16 cellular contexts compared by ENCODE assay signal in genomic region chr22:50415426-50415825, GRCh38. TPM values are rescaled to one million over a fixed set of nuclear protein-coding genes. Genes with fewer than 3 reads are reported as not detected.
DNase-seq lines count a peak whose midpoint lies in the region; ATAC-seq, FAIRE-seq and TF ChIP-seq lines count a peak whose summit lies in the region.
"Had no signal": no experiment of that assay in that cellular context is flagged by ENCODE, and none has a peak within 500 bp of the region (broad histone marks: within the 10 kb centered on the region; RNA-seq: fewer than 3 reads in every experiment).

No MANE protein-coding gene starts in this region.

- H3K4me1 Mint-ChIP-seq in neural crest cell = no peaks in the 10 kb centered on the region
- H3K4me1 Mint-ChIP-seq in activated T-helper 17 cell treated with anti-CD3 and anti-CD28 coated beads, Interleukin-2, amount 50 U/mL, for 72 hours = no peaks in the 10 kb centered on the region
- H3K4me1 Mint-ChIP-seq: B cell, H9, IgD-negative memory B cell had no signal

- H4K20me1 ChIP-seq in HCT116 (ENCODE audit: insufficient read depth) = no peaks in the 10 kb centered on the region

- BruUV-seq in HCT116 (replicated peaks; lab: Mats Ljungman, UMichigan) = no TSS peak

- CTCF ChIA-PET in HCT116 (lab: Charles Lee) = interaction anchor here (1.3 to 1.5 kb wide), 3 partner anchors 15 to 110 kb away, joined by 3 to 7 read pairs (median 4); partner anchors contain the start of gene SCO2

- intact Hi-C loops in HCT116 (cut with micrococcal nuclease) = no loop called here

- peak; percentile 63 for ATAC-seq in HCT116
- ATAC-seq in activated T-helper 17 cell treated with anti-CD3 and anti-CD28 coated beads, Interleukin-2, amount 50 U/mL, for 72 hours (replicated peaks) = no peak
- ATAC-seq: CD8-positive, alpha-beta T cell had no signal

- peak; percentile 32; the same call in 1 of the 2 replicates for TF ChIP-seq RAD21 in HCT116 (IDR thresholded peaks at IDR 0.05; ENCODE audit: low read depth)

- no peak overlapping the region for H2AFZ ChIP-seq in HCT116 (ENCODE audit: low read depth, low read length, poor library complexity, severe bottlenecking)

- no peak overlapping the region for H3K4me3 ChIP-seq in HCT116 (replicated peaks in 1 of 2; ENCODE audit: low read depth in 1 of 2, low read length in 2 of 2)
- H3K4me3 ChIP-seq: BLaER1 treated with 17β-estradiol and CSF1 and Interleukin-3, amounts not matched to agents 10 nM and 100 nM had no signal

- no peaks in the 10 kb centered on the region for H3K9me3 Mint-ChIP-seq in neural crest cell
- no peaks in the 10 kb centered on the region for H3K9me3 Mint-ChIP-seq in activated T-helper 17 cell treated with anti-CD3 and anti-CD28 coated beads, Interleukin-2, amount 50 U/mL, for 72 hours
- H3K9me3 Mint-ChIP-seq: CD8-positive, alpha-beta T cell; H9; IgD-negative memory B cell had no signal

- TF ChIP-seq POLR2A in HCT116 (IDR thresholded peaks at IDR 0.05; ENCODE audit: borderline replicate concordance, extremely low read depth, insufficient read depth, insufficient read length) = no peak

- H3K4me2 ChIP-seq in HCT116 (ENCODE audit: low read length) = no peak overlapping the region
- H3K4me2 ChIP-seq: BLaER1 treated with 17β-estradiol and CSF1 and Interleukin-3, amounts not matched to agents 10 nM and 100 nM had no signal

- TF ChIP-seq CTCF in HCT116 (IDR thresholded peaks at IDR 0.05 in 2 of 3, conservative IDR thresholded peaks at IDR 0.05 in 1 of 3; ENCODE audit: borderline replicate concordance in 1 of 3, insufficient read depth in 1 of 3, low read depth in 2 of 3, low read length in 2 of 3) (peak in 2 of 3 experiments; percentile 19 to 23; a peak in 1 of 6 replicates), neural crest cell (conservative IDR thresholded peaks at IDR 0.05) (no peak)

- no peaks in the 10 kb centered on the region for H3K36me3 Mint-ChIP-seq in neural crest cell (ENCODE audit: low read depth)
- H3K36me3 Mint-ChIP-seq in activated T-helper 17 cell treated with anti-CD3 and anti-CD28 coated beads, Interleukin-2, amount 50 U/mL, for 72 hours (ENCODE audit: low read depth) = peaks cover 77% of the 10 kb centered on the region
- H3K36me3 Mint-ChIP-seq: IgD-negative memory B cell had no signal

- no peak for FAIRE-seq in urothelium cell line (lab: Jason Lieb, UNC)
- FAIRE-seq: H1, HTR-8/SVneo had no signal

- H3K27me3 Mint-ChIP-seq in neural crest cell (ENCODE audit: low read depth) = no peaks in the 10 kb centered on the region
- H3K27me3 Mint-ChIP-seq in activated T-helper 17 cell treated with anti-CD3 and anti-CD28 coated beads, Interleukin-2, amount 50 U/mL, for 72 hours = no peaks in the 10 kb centered on the region
- H3K27me3 Mint-ChIP-seq: B cell, IgD-negative memory B cell had no signal

- no peaks in the 10 kb centered on the region for H3K79me2 ChIP-seq in HCT116 (ENCODE audit: insufficient read depth, low read length)

- POLR2A ChIA-PET in HCT116 (lab: Charles Lee) = no interaction called here

- H3K9ac ChIP-seq in HCT116 (ENCODE audit: low read length) = no peak overlapping the region

- H3K9me3 ChIP-seq in HCT116 (ENCODE audit: control insufficient read depth in 1 of 2, insufficient read depth in 1 of 2, low read depth in 1 of 2, low read length in 2 of 2) = no peaks in the 10 kb centered on the region
- H3K9me3 ChIP-seq: BLaER1 treated with 17β-estradiol and CSF1 and Interleukin-3, amounts not matched to agents 10 nM and 100 nM had no signal

- H3K36me3 ChIP-seq in HCT116 (ENCODE audit: control insufficient read depth in 1 of 2, insufficient read depth in 2 of 2, low read length in 2 of 2) = peaks cover 33 to 54% of the 10 kb centered on the region in 2 experiments; a peak in 3 of 4 replicates

- DNase-seq in HCT116 (ENCODE audit: low read depth, low spot score) = no peak
- no peak for DNase-seq in neural crest cell (ENCODE audit: low read depth, low spot score)
- no peak for DNase-seq in urothelium cell line (ENCODE audit: low spot score)
- DNase-seq: Calu3; CD8-positive, alpha-beta T cell; DMS79 treated with DMSO at 0.1 percent for 48 hours; GF-D8; H9 had no signal

- H3K27ac ChIP-seq in HCT116 (ENCODE audit: low read depth, low read length) (no peak overlapping the region), cingulate gyrus (ENCODE audit: low read depth, low read length) (peak overlapping the region; percentile 40), temporal lobe (ENCODE audit: low read depth, low read length) (peak overlapping the region; percentile 82)
- H3K27ac ChIP-seq: BLaER1 treated with 17β-estradiol and CSF1 and Interleukin-3, amounts not matched to agents 10 nM and 100 nM had no signal

- no peak overlapping the region for H3K4me3 Mint-ChIP-seq in neural crest cell
- no peak overlapping the region for H3K4me3 Mint-ChIP-seq in activated T-helper 17 cell treated with anti-CD3 and anti-CD28 coated beads, Interleukin-2, amount 50 U/mL, for 72 hours
- H3K4me3 Mint-ChIP-seq: B cell; CD8-positive, alpha-beta T cell; H9; IgD-negative memory B cell had no signal

- H3K27me3 ChIP-seq in HCT116 (ENCODE audit: insufficient read depth, low read length) = no peaks in the 10 kb centered on the region
- H3K27me3 ChIP-seq: BLaER1 treated with 17β-estradiol and CSF1 and Interleukin-3, amounts not matched to agents 10 nM and 100 nM had no signal

- RAD21 ChIA-PET in HCT116 (lab: Charles Lee; ENCODE audit: low non-redundant PET in 1 of 2, low total read pairs in 2 of 2, uncharacterized antibody in 2 of 2, unreplicated experiment in 2 of 2) = no interaction called here

- no peaks in the 10 kb centered on the region for H3K9me2 ChIP-seq in HCT116 (ENCODE audit: insufficient read depth)

- H3K27ac Mint-ChIP-seq in neural crest cell (ENCODE audit: unreplicated experiment) = peak overlapping the region; percentile 35
- no peak overlapping the region for H3K27ac Mint-ChIP-seq in activated T-helper 17 cell treated with anti-CD3 and anti-CD28 coated beads, Interleukin-2, amount 50 U/mL, for 72 hours
- H3K27ac Mint-ChIP-seq: B cell; CD8-positive, alpha-beta T cell; H9; IgD-negative memory B cell had no signal

- no peaks in the 10 kb centered on the region for H3K4me1 ChIP-seq in HCT116 (ENCODE audit: control insufficient read depth in 1 of 2, insufficient read depth in 2 of 2, low read length in 2 of 2)

TF ChIP-seq in HCT116, 20 proteins besides CTCF, POLR2A, EP300 and RAD21 (continues in another document):
- TF ChIP-seq MAX (IDR thresholded peaks at IDR 0.05) (no peak), CEBPB (IDR thresholded peaks at IDR 0.05; ENCODE audit: low read depth) (no peak), ZBTB33 (IDR thresholded peaks at IDR 0.05; ENCODE audit: extremely low read depth, insufficient replicate concordance, low read length) (no peak), ZNF274 (IDR thresholded peaks at IDR 0.05; ENCODE audit: low read depth, low read length) (no peak), TCF7L2 (IDR thresholded peaks at IDR 0.05; ENCODE audit: borderline replicate concordance, extremely low read depth, insufficient read depth, insufficient read length) (no peak), YY1 (IDR thresholded peaks at IDR 0.05; ENCODE audit: extremely low read depth, insufficient replicate concordance, low read depth, low read length) (no peak), EZH2phosphoT487 (IDR thresholded peaks at IDR 0.05; ENCODE audit: borderline replicate concordance) (no peak), ZFX (IDR thresholded peaks at IDR 0.05) (no peak), ELF1 (IDR thresholded peaks at IDR 0.05; ENCODE audit: borderline replicate concordance, low read depth) (no peak), JUND (IDR thresholded peaks at IDR 0.05) (no peak), SRF (IDR thresholded peaks at IDR 0.05; ENCODE audit: low read depth) (no peak)
- TF ChIP-seq, protein P1, sequence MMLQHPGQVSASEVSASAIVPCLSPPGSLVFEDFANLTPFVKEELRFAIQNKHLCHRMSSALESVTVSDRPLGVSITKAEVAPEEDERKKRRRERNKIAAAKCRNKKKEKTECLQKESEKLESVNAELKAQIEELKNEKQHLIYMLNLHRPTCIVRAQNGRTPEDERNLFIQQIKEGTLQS (IDR thresholded peaks at IDR 0.05) = no peak

RNA-seq across cellular contexts. Expression of gene SBF1, which starts 59.4 kb away (rescaled TPM):
- total RNA-seq in HCT116 (2021; ENCODE audit: unreplicated experiment) (91.1 TPM), neural crest cell (116 and 130 TPM in 2 replicates), temporal lobe (73.8 TPM)
- polyA plus RNA-seq in HCT116 (2012) = 42.3 and 66.1 TPM in 2 replicates
- total RNA-seq in activated T-helper 17 cell treated with anti-CD3 and anti-CD28 coated beads, Interleukin-2, amount 50 U/mL, for 72 hours = 100 to 1,000 TPM in 1 of 2 donors, 10 to 100 TPM in 1; 84.2 to 126 TPM
